ENCODE assay signal across 16 cellular contexts in genomic region chr11:25776238-25776637, GRCh38.
DNase-seq lines count a peak whose midpoint lies in the region; ATAC-seq and TF ChIP-seq lines count a peak whose summit lies in the region.
"Had no signal": no experiment of that assay in that cellular context is flagged by ENCODE, and none has a peak within 500 bp of the region (broad histone marks: within the 10 kb centered on the region; RNA-seq: fewer than 3 reads in every experiment).

No MANE protein-coding gene starts in this region.

- H3K4me2 ChIP-seq in neural cell (ENCODE audit: low read length): no peak overlapping the region
- H3K4me2 ChIP-seq: BLaER1 treated with 17β-estradiol and CSF1 and Interleukin-3, amounts not matched to agents 10 nM and 100 nM had no signal

- peak overlapping the region; percentile 25 for H2AFZ ChIP-seq in ACC112 (ENCODE audit: low read length, unreplicated experiment)
- no peak overlapping the region for H2AFZ ChIP-seq in neural cell (ENCODE audit: low read depth, low read length)

- no peak overlapping the region for H3K9ac ChIP-seq in neural cell (ENCODE audit: low read length)
- H3K9ac ChIP-seq: BLaER1 treated with 17β-estradiol and CSF1 and Interleukin-3, amounts not matched to agents 10 nM and 100 nM had no signal

- peak; percentile 42 for TF ChIP-seq EP300 in neural cell (conservative IDR thresholded peaks at IDR 0.05; ENCODE audit: poor library complexity, severe bottlenecking)

- H3K27me3 ChIP-seq in ACC112 (ENCODE audit: insufficient read depth, low read length) (no peaks in the 10 kb centered on the region), neural cell (ENCODE audit: insufficient read depth, low read depth, low read length) (no peaks in the 10 kb centered on the region), body of pancreas (no peaks in the 10 kb centered on the region)
- H3K27me3 ChIP-seq: BLaER1 treated with 17β-estradiol and CSF1 and Interleukin-3, amounts not matched to agents 10 nM and 100 nM had no signal

- TF ChIP-seq CTCF in neural cell (IDR thresholded peaks at IDR 0.05; ENCODE audit: poor library complexity, severe bottlenecking) (no peak), body of pancreas (IDR thresholded peaks at IDR 0.05) (no peak)

- H4K20me1 ChIP-seq in neural cell (ENCODE audit: insufficient read depth): no peaks in the 10 kb centered on the region
- H4K20me1 ChIP-seq: BLaER1 treated with 17β-estradiol and CSF1 and Interleukin-3, amounts not matched to agents 10 nM and 100 nM had no signal

- intact Hi-C loops in body of pancreas (cut with DNase I): no loop called here

- H3K9me2 ChIP-seq in neural cell (ENCODE audit: insufficient read depth, low read length): no peaks in the 10 kb centered on the region

- no peak overlapping the region for H3K4me3 ChIP-seq in ACC112 (ENCODE audit: low read depth, low read length)
- no peak overlapping the region for H3K4me3 ChIP-seq in neural cell (ENCODE audit: low read length)
- H3K4me3 ChIP-seq in body of pancreas: no peak overlapping the region
- H3K4me3 ChIP-seq: BLaER1 treated with 17β-estradiol and CSF1 and Interleukin-3, amounts not matched to agents 10 nM and 100 nM had no signal

- 38 to 46% methylated on average over 1 of the region's 1 CpG for WGBS in body of pancreas, 2 donors

- ATAC-seq in body of pancreas (no peak), GM19035 (IDR thresholded peaks at IDR 0.05; ENCODE audit: unreplicated experiment) (no peak)
- ATAC-seq: CD8-positive, alpha-beta T cell had no signal

- H3K9me3 ChIP-seq in neural cell (ENCODE audit: low read length) (no peaks in the 10 kb centered on the region), body of pancreas (no peaks in the 10 kb centered on the region)
- H3K9me3 ChIP-seq: BLaER1 treated with 17β-estradiol and CSF1 and Interleukin-3, amounts not matched to agents 10 nM and 100 nM; Caco-2 had no signal

- DNase-seq in HCEC 1CT: peak; percentile 10
- no peak for DNase-seq in body of pancreas
- no peak for DNase-seq in stimulated activated CD4-positive, alpha-beta T cell treated with anti-CD3 and anti-CD28 coated beads, Interleukin-4, amount 100 ng/mL, for 4 hours
- DNase-seq: 8988T; AML-193; Caco-2; Calu3; CD4-positive, alpha-beta T cell; CD8-positive, alpha-beta T cell; DMS79 treated with DMSO at 0.1 percent for 48 hours; GF-D8 had no signal

- peaks cover 13% of the 10 kb centered on the region for H3K4me1 ChIP-seq in ACC112 (ENCODE audit: control insufficient read depth, insufficient read depth, low read length, unreplicated experiment)
- H3K4me1 ChIP-seq in body of pancreas: no peaks in the 10 kb centered on the region
- H3K4me1 ChIP-seq: BLaER1 treated with 17β-estradiol and CSF1 and Interleukin-3, amounts not matched to agents 10 nM and 100 nM; Caco-2 had no signal

- H3F3A ChIP-seq in neural cell (ENCODE audit: insufficient read depth, low read length, poor library complexity, severe bottlenecking): no peaks in the 10 kb centered on the region

- TF ChIP-seq POLR2A in body of pancreas (IDR thresholded peaks at IDR 0.05): no peak

- H3K79me2 ChIP-seq in ACC112 (ENCODE audit: control insufficient read depth, insufficient read depth, low read length, unreplicated experiment): no peaks in the 10 kb centered on the region
- H3K79me2 ChIP-seq in neural cell (replicated peaks; ENCODE audit: insufficient read depth, low read length): no peaks in the 10 kb centered on the region

- H3K36me3 ChIP-seq in ACC112 (ENCODE audit: insufficient read depth, low read length) (no peaks in the 10 kb centered on the region), neural cell (ENCODE audit: insufficient read depth, low read length) (no peaks in the 10 kb centered on the region), body of pancreas (replicated peaks in 1 of 2; ENCODE audit: insufficient read depth in 1 of 2, low read depth in 2 of 2) (no peaks in the 10 kb centered on the region)
- H3K36me3 ChIP-seq: BLaER1 treated with 17β-estradiol and CSF1 and Interleukin-3, amounts not matched to agents 10 nM and 100 nM had no signal

- 0 out of 2 replicates have a peak overlapping the region, but pooled peaks have one; percentile 22 for H3K27ac ChIP-seq in ACC112 (ENCODE audit: low read depth, low read length)
- peak overlapping the region; percentile 55 for H3K27ac ChIP-seq in neural cell (ENCODE audit: low read length)
- no peak overlapping the region for H3K27ac ChIP-seq in body of pancreas
- H3K27ac ChIP-seq: BLaER1 treated with 17β-estradiol and CSF1 and Interleukin-3, amounts not matched to agents 10 nM and 100 nM; C4-2B had no signal

- TF ChIP-seq RAD21 in neural cell (conservative IDR thresholded peaks at IDR 0.05): no peak

TF ChIP-seq in neural cell, 6 proteins besides CTCF, POLR2A, EP300 and RAD21:
- TF ChIP-seq REST (IDR thresholded peaks at IDR 0.05; ENCODE audit: borderline replicate concordance): peak; percentile 98
- TF ChIP-seq TAF1 (IDR thresholded peaks at IDR 0.05; ENCODE audit: low read depth): no peak
- TF ChIP-seq POLR2AphosphoS5 (IDR thresholded peaks at IDR 0.05): peak; percentile 38

Comparison
In these comparisons a context has a peak if more than half of its experiments do, and no peak if none do; other contexts are left out.
1. H3K27ac ChIP-seq: peak in ACC112 (single experiment) and neural cell (single experiment); none in body of pancreas (0 of 4).